Comparison of ENCODE assay signal across 8 cellular contexts in the genomic region with DNA sequence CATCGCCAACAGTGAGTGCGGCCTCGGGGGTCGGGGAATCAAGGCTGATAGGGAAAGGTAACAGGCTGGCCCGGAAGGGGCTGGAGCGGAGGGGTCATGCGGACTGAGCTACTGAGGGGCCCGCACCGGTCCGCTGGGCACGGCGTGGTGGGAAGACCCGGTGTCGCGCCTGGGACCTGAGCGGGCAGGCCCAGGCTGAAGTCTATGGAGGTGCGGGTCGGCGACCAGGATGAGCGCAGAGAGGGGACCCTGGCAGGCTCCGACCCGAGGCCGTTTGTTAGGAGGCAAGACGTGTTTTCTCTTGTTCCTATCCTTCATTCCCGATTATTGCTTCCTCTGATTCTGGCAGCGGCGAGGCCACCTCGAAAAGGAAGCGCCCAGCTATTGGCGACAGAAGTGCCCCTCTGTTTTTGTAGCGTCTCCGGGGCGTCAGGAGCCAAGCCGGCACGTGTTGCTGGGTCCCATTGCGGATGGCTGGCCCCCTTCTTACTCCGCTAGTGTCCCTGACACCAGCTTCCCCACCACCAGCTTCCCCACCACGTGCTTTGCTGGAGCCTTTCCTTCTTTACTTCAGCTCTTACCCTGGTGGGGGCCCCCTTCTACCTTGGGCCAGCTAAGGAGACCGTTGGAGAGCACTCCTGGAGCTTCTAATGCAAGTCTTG. TPM values are rescaled to one million over a fixed set of nuclear protein-coding genes. Genes with fewer than 3 reads are reported as not detected.
A peak's percentile ranks its signal among the peaks of the same experiment; 100 is the strongest.
DNase-seq lines count a peak whose midpoint lies in the region; ATAC-seq and TF ChIP-seq lines count a peak whose summit lies in the region.

No MANE protein-coding gene starts in this region.

- ATAC-seq in GM18505 (IDR thresholded peaks at IDR 0.05; ENCODE audit: unreplicated experiment) (peak; percentile 9), HG02798 (IDR thresholded peaks at IDR 0.05; ENCODE audit: poor library complexity, unreplicated experiment) (peak; percentile 11), RWPE2 (ENCODE audit: low read depth) (peak; percentile 2; the same call in 2 of the 3 replicates), lower lobe of right lung (peak; percentile 52 to 55), GM18858 (IDR thresholded peaks at IDR 0.05; ENCODE audit: unreplicated experiment) (no peak)

- no peaks in the 10 kb centered on the region for H3K9me3 ChIP-seq in RWPE2 (ENCODE audit: severe bottlenecking)
- no peaks in the 10 kb centered on the region for H3K9me3 ChIP-seq in lower lobe of right lung
- H3K9me3 ChIP-seq in suprapubic skin = no peaks in the 10 kb centered on the region

- no peak for TF ChIP-seq EP300 in suprapubic skin (IDR thresholded peaks at IDR 0.05)

- TF ChIP-seq CTCF in RWPE2 (IDR thresholded peaks at IDR 0.05; ENCODE audit: poor library complexity, severe bottlenecking) = peak; percentile 13
- TF ChIP-seq CTCF in lower lobe of right lung (IDR thresholded peaks at IDR 0.05) = no peak
- TF ChIP-seq CTCF in suprapubic skin (IDR thresholded peaks at IDR 0.05) = no peak

- H3K4me1 ChIP-seq in RWPE2 (ENCODE audit: insufficient read depth, poor library complexity, severe bottlenecking) (peaks cover 8% of the 10 kb centered on the region), lower lobe of right lung (peaks cover 28% of the 10 kb centered on the region), suprapubic skin (peaks cover 38% of the 10 kb centered on the region)

- WGBS in suprapubic skin = under 1% methylated on average over 39 of the region's 39 CpGs

- intact Hi-C loops in lower lobe of right lung (cut with DNase I) = no loop called here

- peaks cover 53% of the 10 kb centered on the region for H3K36me3 ChIP-seq in RWPE2 (ENCODE audit: low read depth)
- H3K36me3 ChIP-seq in lower lobe of right lung = peaks cover 48% of the 10 kb centered on the region
- H3K36me3 ChIP-seq in suprapubic skin = peaks cover 46% of the 10 kb centered on the region

- DNase-seq in RWPE2 (ENCODE audit: low spot score) (peak; percentile 62), caudate nucleus (lab: John Stamatoyannopoulos, UW) (peak in 4 of 61 donors; percentile 38 to 59 (median 52)), lower lobe of right lung (no peak), suprapubic skin (ENCODE audit: low spot score in 2 of 2) (peak in 1 of 2 donors; percentile 84), cerebellar cortex (ENCODE audit: low spot score) (no peak)

- H3K4me3 ChIP-seq in RWPE2 (ENCODE audit: severe bottlenecking) (peak overlapping the region; percentile 77), lower lobe of right lung (peak overlapping the region; percentile 95), suprapubic skin (peak overlapping the region; percentile 85)

- H3K27ac ChIP-seq in RWPE2 (ENCODE audit: poor library complexity, severe bottlenecking) (peak overlapping the region; percentile 69), caudate nucleus (ENCODE audit: low read depth, low read length) (peak overlapping the region; percentile 84), lower lobe of right lung (peak overlapping the region; percentile 85), suprapubic skin (peak overlapping the region; percentile 93)

- no peaks in the 10 kb centered on the region for H3K27me3 ChIP-seq in RWPE2 (ENCODE audit: insufficient read depth, poor library complexity, severe bottlenecking)
- no peaks in the 10 kb centered on the region for H3K27me3 ChIP-seq in lower lobe of right lung (ENCODE audit: low read depth)
- H3K27me3 ChIP-seq in suprapubic skin = no peaks in the 10 kb centered on the region

- TF ChIP-seq POLR2A in GM18505 (IDR thresholded peaks at IDR 0.05; ENCODE audit: borderline replicate concordance, extremely low read depth, insufficient read depth, insufficient read length) = peak; percentile 1
- no peak for TF ChIP-seq POLR2A in suprapubic skin (IDR thresholded peaks at IDR 0.05)

RNA-seq across cellular contexts. Expression of a gene that starts 0.6 kb away (rescaled TPM):
- total RNA-seq in lower lobe of right lung = 69.4 TPM
- total RNA-seq in suprapubic skin = 100 to 1,000 TPM; 103 to 153 (median 117) TPM

RNA-seq across cellular contexts. Expression of a gene that starts 11.5 kb away (rescaled TPM):
- total RNA-seq in lower lobe of right lung (2,837 TPM), suprapubic skin (1,000 to 10,000 TPM; 2,523 to 6,346 (median 5,689) TPM)

RNA-seq across cellular contexts. Expression of a gene that starts 13.1 kb away (rescaled TPM):
- total RNA-seq in lower lobe of right lung = 12.5 TPM
- total RNA-seq in suprapubic skin = 1 to 10 TPM; 2.1 to 5.6 (median 3.4) TPM

RNA-seq across cellular contexts. Expression of a gene that starts 23.1 kb away (rescaled TPM):
- total RNA-seq in lower lobe of right lung (114 TPM), suprapubic skin (100 to 1,000 TPM in 2 of 4 donors, 10 to 100 TPM in 2; 73.1 to 128 (median 103) TPM)

RNA-seq across cellular contexts. Expression of a gene that starts 25.0 kb away (rescaled TPM):
- total RNA-seq in lower lobe of right lung (80.5 TPM), suprapubic skin (100 to 1,000 TPM; 147 to 226 (median 181) TPM)
